21 cellular contexts compared by ENCODE assay signal in genomic region chr19:55362174-55362989, GRCh38. TPM values are rescaled to one million over a fixed set of nuclear protein-coding genes. Genes with fewer than 3 reads are reported as not detected.
A peak's percentile ranks its signal among the peaks of the same experiment; 100 is the strongest.
DNase-seq lines count a peak whose midpoint lies in the region; ATAC-seq lines count a peak whose summit lies in the region.
"Had no signal": no experiment of that assay in that cellular context is flagged by ENCODE, and none has a peak within 500 bp of the region (broad histone marks: within the 10 kb centered on the region; RNA-seq: fewer than 3 reads in every experiment).

No MANE protein-coding gene starts in this region.

- H4K91ac ChIP-seq in mesenchymal stem cell (ENCODE audit: low read length): no peak overlapping the region

- H3K79me1 ChIP-seq in mesenchymal stem cell (replicated peaks; ENCODE audit: low read length, poor library complexity, severe bottlenecking): peaks cover 2% of the 10 kb centered on the region

- H3K4me2 ChIP-seq in mesenchymal stem cell (ENCODE audit: low read length, poor library complexity, severe bottlenecking): no peak overlapping the region
- H3K4me2 ChIP-seq: BLaER1 treated with 17β-estradiol and CSF1 and Interleukin-3, amounts not matched to agents 10 nM and 100 nM; KMS-11 had no signal

- H3K18ac ChIP-seq in mesenchymal stem cell (ENCODE audit: low read depth in 1 of 2, low read length in 2 of 2): no peak overlapping the region

- no peak overlapping the region for H2BK12ac ChIP-seq in mesenchymal stem cell (ENCODE audit: low read length in 2 of 2)

- H3K4ac ChIP-seq in mesenchymal stem cell (ENCODE audit: low read depth in 1 of 2, low read length in 2 of 2): no peak overlapping the region

- H2BK120ac ChIP-seq in mesenchymal stem cell (ENCODE audit: low read depth, low read length): no peak overlapping the region

- no peak overlapping the region for H4K8ac ChIP-seq in mesenchymal stem cell (ENCODE audit: low read length)

- DNase-seq in mesenchymal stem cell: no peak
- DNase-seq: Caco-2; CD4-positive, alpha-beta memory T cell; DMS 273 treated with DMSO at 0.1 percent for 48 hours; DND-41; GOT3; NCI-H1105; NCI-H2029 treated with DMSO at 0.1 percent for 48 hours; NCI-H345; NCI-H524; NCI-H774; NK-92 treated with Interleukin-12 subunit alpha and Interleukin-12 subunit beta, amount 100 ng/mL, for 24 hours; SHP77 treated with DMSO at 0.1 percent for 48 hours had no signal

- H3K4me3 ChIP-seq in HUES6 (ENCODE audit: low read depth, low read length) (no peak overlapping the region), mesenchymal stem cell (ENCODE audit: insufficient read depth in 1 of 2, low read depth in 1 of 2, low read length in 2 of 2) (no peak overlapping the region)
- H3K4me3 ChIP-seq: BLaER1 treated with 17β-estradiol and CSF1 and Interleukin-3, amounts not matched to agents 10 nM and 100 nM; SK-N-MC had no signal

- peaks cover 14% of the 10 kb centered on the region for H3K27me3 ChIP-seq in HUES6 (ENCODE audit: control insufficient read depth, insufficient read depth, low read length)
- H3K27me3 ChIP-seq in mesenchymal stem cell (ENCODE audit: control insufficient read depth in 1 of 2, insufficient read depth in 1 of 2, low read length in 2 of 2): peaks cover 2 to 6% of the 10 kb centered on the region in 2 experiments

- H3K27ac ChIP-seq in HUES6 (ENCODE audit: low read depth, low read length): no peak overlapping the region
- no peak overlapping the region for H3K27ac ChIP-seq in mesenchymal stem cell (ENCODE audit: low read length, poor library complexity, severe bottlenecking)
- H3K27ac ChIP-seq: BLaER1 treated with 17β-estradiol and CSF1 and Interleukin-3, amounts not matched to agents 10 nM and 100 nM; KMS-11; RWPE1; SK-N-MC had no signal

- H3K9ac ChIP-seq in HUES6 (ENCODE audit: low read length): peak overlapping the region; percentile 5
- H3K9ac ChIP-seq in mesenchymal stem cell (ENCODE audit: low read length): no peak overlapping the region
- H3K9ac ChIP-seq: BLaER1 treated with 17β-estradiol and CSF1 and Interleukin-3, amounts not matched to agents 10 nM and 100 nM; KMS-11 had no signal

- H2AK5ac ChIP-seq in mesenchymal stem cell (ENCODE audit: low read length, severe bottlenecking): no peak overlapping the region

- no peak overlapping the region for H3K23ac ChIP-seq in mesenchymal stem cell (ENCODE audit: low read length in 2 of 2)

- no peak overlapping the region for H2AFZ ChIP-seq in mesenchymal stem cell (ENCODE audit: low read depth, low read length)

- H3K14ac ChIP-seq in mesenchymal stem cell (ENCODE audit: low read length in 2 of 2): no peak overlapping the region

- ATAC-seq in GM21717 (IDR thresholded peaks at IDR 0.05; ENCODE audit: unreplicated experiment): no peak
- no peak for ATAC-seq in HG02840 (IDR thresholded peaks at IDR 0.05; ENCODE audit: low FRiP score, unreplicated experiment)
- no peak for ATAC-seq in HG02884 (IDR thresholded peaks at IDR 0.05; ENCODE audit: unreplicated experiment)

- H3K9me3 ChIP-seq in HUES6 (ENCODE audit: control insufficient read depth, insufficient read depth, low read depth, low read length) (no peaks in the 10 kb centered on the region), mesenchymal stem cell (ENCODE audit: control insufficient read depth, low read length) (no peaks in the 10 kb centered on the region)
- H3K9me3 ChIP-seq: BLaER1 treated with 17β-estradiol and CSF1 and Interleukin-3, amounts not matched to agents 10 nM and 100 nM; Caco-2 had no signal

- 81% methylated on average over 38 of the region's 38 CpGs for WGBS in mesenchymal stem cell

- H3K36me3 ChIP-seq in HUES6 (ENCODE audit: control insufficient read depth, insufficient read depth, low read length): no peaks in the 10 kb centered on the region
- H3K36me3 ChIP-seq in mesenchymal stem cell (ENCODE audit: control insufficient read depth in 1 of 2, insufficient read depth in 2 of 2, low read depth in 1 of 2, low read length in 2 of 2): peaks cover 0 to 28% of the 10 kb centered on the region in 2 experiments
- H3K36me3 ChIP-seq: BLaER1 treated with 17β-estradiol and CSF1 and Interleukin-3, amounts not matched to agents 10 nM and 100 nM had no signal

- peaks cover 12% of the 10 kb centered on the region for H3K4me1 ChIP-seq in HUES6 (ENCODE audit: control insufficient read depth, insufficient read depth, low read length)
- H3K4me1 ChIP-seq in mesenchymal stem cell (ENCODE audit: control insufficient read depth, insufficient read depth, low read depth, low read length): peaks cover 25% of the 10 kb centered on the region
- H3K4me1 ChIP-seq: Caco-2 had no signal

- H2BK15ac ChIP-seq in mesenchymal stem cell (ENCODE audit: low read depth, poor library complexity, severe bottlenecking): peak overlapping the region; percentile 56

- H2BK5ac ChIP-seq in mesenchymal stem cell (ENCODE audit: low read depth, low read length, poor library complexity, severe bottlenecking): no peak overlapping the region

RNA-seq across cellular contexts. Expression of gene GARIN5B, which starts 0.7 kb away (rescaled TPM):
- not detected for polyA plus RNA-seq in mesenchymal stem cell (2013, experiment 1 of 2)
- polyA plus RNA-seq in mesenchymal stem cell (2013, experiment 2 of 2): not detected
- polyA plus RNA-seq: CD4-positive, alpha-beta memory T cell had no signal

RNA-seq across cellular contexts. Expression of gene COX6B2, which starts 7.9 kb away (rescaled TPM):
- polyA plus RNA-seq in mesenchymal stem cell (2013, experiment 1 of 2): 0.30 TPM
- polyA plus RNA-seq in mesenchymal stem cell (2013, experiment 2 of 2): 0.10 TPM
- polyA plus RNA-seq: CD4-positive, alpha-beta memory T cell had no signal

RNA-seq across cellular contexts. Expression of gene IL11, which starts 7.9 kb away (rescaled TPM):
- polyA plus RNA-seq in mesenchymal stem cell (2013, experiment 1 of 2): 6.4 TPM
- 6.1 TPM for polyA plus RNA-seq in mesenchymal stem cell (2013, experiment 2 of 2)
- polyA plus RNA-seq: CD4-positive, alpha-beta memory T cell had no signal

RNA-seq across cellular contexts. Expression of gene TMEM190, which starts 14.2 kb away (rescaled TPM):
- 0.26 TPM for polyA plus RNA-seq in mesenchymal stem cell (2013, experiment 1 of 2)
- polyA plus RNA-seq in mesenchymal stem cell (2013, experiment 2 of 2): 0.08 TPM
- polyA plus RNA-seq: CD4-positive, alpha-beta memory T cell had no signal

RNA-seq across cellular contexts. Expression of gene TMEM238, which starts 21.7 kb away (rescaled TPM):
- polyA plus RNA-seq in mesenchymal stem cell (2013, experiment 1 of 2): 0.18 TPM
- polyA plus RNA-seq in mesenchymal stem cell (2013, experiment 2 of 2): 0.10 TPM
